ENCODE assay signal across 23 cellular contexts in genomic region chr14:75497701-75498100, GRCh38. TPM values are rescaled to one million over a fixed set of nuclear protein-coding genes. Genes with fewer than 3 reads are reported as not detected.
DNase-seq lines count a peak whose midpoint lies in the region; ATAC-seq and FAIRE-seq lines count a peak whose summit lies in the region.
"Had no signal": no experiment of that assay in that cellular context is flagged by ENCODE, and none has a peak within 500 bp of the region (broad histone marks: within the 10 kb centered on the region; RNA-seq: fewer than 3 reads in every experiment).

No MANE protein-coding gene starts in this region.

- H3K9me3 Mint-ChIP-seq in activated CD4-positive, alpha-beta T cell treated with anti-CD3 and anti-CD28 coated beads for 36 hours (ENCODE audit: low read depth) = peaks cover 3% of the 10 kb centered on the region
- H3K9me3 Mint-ChIP-seq in activated T-helper 1 cell treated with anti-CD3 and anti-CD28 coated beads, Interleukin-12 subunit alpha, Interleukin-12 subunit beta, Interleukin-2, Interleukin-4 antibody, amounts not matched to agents 30 ng/mL and 10 ng/mL and 1 ng/mL, durations not matched to agents 14 hours and 24 hours and 36 hours = no peaks in the 10 kb centered on the region

- no peak for DNase-seq in activated CD4-positive, alpha-beta T cell treated with anti-CD3 and anti-CD28 coated beads for 36 hours
- DNase-seq in activated CD4-positive, alpha-beta T cell treated with anti-CD3 and anti-CD28 coated beads for 4 hours = no peak
- no peak for DNase-seq in activated T-helper 1 cell treated with anti-CD3 and anti-CD28 coated beads, Interleukin-12 subunit alpha, Interleukin-12 subunit beta, Interleukin-2, Interleukin-4 antibody, amounts not matched to agents 30 ng/mL and 10 ng/mL and 1 ng/mL, durations not matched to agents 14 hours and 24 hours and 36 hours (ENCODE audit: low spot score)
- peak; percentile 58 for DNase-seq in stimulated activated CD8-positive, alpha-beta memory T cell treated with anti-CD3 and anti-CD28 coated beads, Interleukin-4, amount 100 ng/mL, for 48 hours
- DNase-seq in HTR-8/SVneo (ENCODE audit: insufficient read length, low spot score) (no peak), NCI-H524 (lab: John Stamatoyannopoulos, UW) (no peak), HuH-7 (ENCODE audit: low spot score) (no peak)
- DNase-seq: activated CD4-positive, alpha-beta T cell treated with anti-CD3 and anti-CD28 coated beads, Interleukin-2, amount 50 U/mL, for 4 hours; brain microvascular endothelial cell; Calu3; MG63; NCI-H1417 treated with DMSO at 0.1 percent for 48 hours; NCI-H446; PC-3; SHP77; small intestine; SW 1271; trophoblast cell had no signal

- peak; percentile 10 for ATAC-seq in activated CD4-positive, alpha-beta T cell treated with anti-CD3 and anti-CD28 coated beads for 36 hours
- peak; percentile 7 for ATAC-seq in GM18502 (IDR thresholded peaks at IDR 0.05; ENCODE audit: poor library complexity, unreplicated experiment)
- ATAC-seq: PC-3 had no signal

- H3K4me3 Mint-ChIP-seq in activated CD4-positive, alpha-beta T cell treated with anti-CD3 and anti-CD28 coated beads for 36 hours = peak overlapping the region; percentile 48
- peak overlapping the region; percentile 66 for H3K4me3 Mint-ChIP-seq in activated T-helper 1 cell treated with anti-CD3 and anti-CD28 coated beads, Interleukin-12 subunit alpha, Interleukin-12 subunit beta, Interleukin-2, Interleukin-4 antibody, amounts not matched to agents 30 ng/mL and 10 ng/mL and 1 ng/mL, durations not matched to agents 14 hours and 24 hours and 36 hours

- peaks cover 55% of the 10 kb centered on the region for H3K4me1 Mint-ChIP-seq in activated CD4-positive, alpha-beta T cell treated with anti-CD3 and anti-CD28 coated beads for 36 hours
- H3K4me1 Mint-ChIP-seq in activated T-helper 1 cell treated with anti-CD3 and anti-CD28 coated beads, Interleukin-12 subunit alpha, Interleukin-12 subunit beta, Interleukin-2, Interleukin-4 antibody, amounts not matched to agents 30 ng/mL and 10 ng/mL and 1 ng/mL, durations not matched to agents 14 hours and 24 hours and 36 hours (ENCODE audit: low read depth) = peaks cover 56% of the 10 kb centered on the region

- intact Hi-C loops in activated CD4-positive, alpha-beta T cell treated with anti-CD3 and anti-CD28 coated beads for 36 hours (cut with DNase I, micrococcal nuclease) = loop anchor here in 1 of 2 experiments (2.0 kb wide), 1 partner anchor 13 kb away; no protein-coding TSS in a partner anchor
- intact Hi-C loops in activated T-helper 1 cell treated with anti-CD3 and anti-CD28 coated beads, Interleukin-12 subunit alpha, Interleukin-12 subunit beta, Interleukin-2, Interleukin-4 antibody, amounts not matched to agents 30 ng/mL and 10 ng/mL and 1 ng/mL, durations not matched to agents 14 hours and 24 hours and 36 hours (cut with micrococcal nuclease) = loop anchor here (1.0 kb wide), 4 partner anchors 12 to 64 kb away; partner anchors contain the start of gene BATF

- FAIRE-seq in HTR-8/SVneo (lab: Jason Lieb, UNC) = no peak
- FAIRE-seq: colon, small intestine had no signal

- POLR2A ChIA-PET in activated CD4-positive, alpha-beta T cell treated with anti-CD3 and anti-CD28 coated beads for 36 hours (lab: Charles Lee) = interaction anchor here (1.1 to 1.9 kb wide), 2 partner anchors 24 to 64 kb away, joined by 4 to 7 read pairs; partner anchors contain the start of gene BATF

- peak overlapping the region; percentile 82 for H3K27ac Mint-ChIP-seq in activated CD4-positive, alpha-beta T cell treated with anti-CD3 and anti-CD28 coated beads for 36 hours
- peak overlapping the region; percentile 89 for H3K27ac Mint-ChIP-seq in activated T-helper 1 cell treated with anti-CD3 and anti-CD28 coated beads, Interleukin-12 subunit alpha, Interleukin-12 subunit beta, Interleukin-2, Interleukin-4 antibody, amounts not matched to agents 30 ng/mL and 10 ng/mL and 1 ng/mL, durations not matched to agents 14 hours and 24 hours and 36 hours

- no peaks in the 10 kb centered on the region for H3K36me3 Mint-ChIP-seq in activated CD4-positive, alpha-beta T cell treated with anti-CD3 and anti-CD28 coated beads for 36 hours (ENCODE audit: low read depth)
- peaks cover 3% of the 10 kb centered on the region for H3K36me3 Mint-ChIP-seq in activated T-helper 1 cell treated with anti-CD3 and anti-CD28 coated beads, Interleukin-12 subunit alpha, Interleukin-12 subunit beta, Interleukin-2, Interleukin-4 antibody, amounts not matched to agents 30 ng/mL and 10 ng/mL and 1 ng/mL, durations not matched to agents 14 hours and 24 hours and 36 hours (ENCODE audit: low read depth)

- CTCF ChIA-PET in activated CD4-positive, alpha-beta T cell treated with anti-CD3 and anti-CD28 coated beads for 36 hours (lab: Charles Lee) = interaction anchor here (1.2 to 4.9 kb wide), 3 partner anchors 8 to 63 kb away, joined by 5 to 31 read pairs (median 8); no protein-coding TSS in a partner anchor

- H3K27me3 Mint-ChIP-seq in activated CD4-positive, alpha-beta T cell treated with anti-CD3 and anti-CD28 coated beads for 36 hours = no peaks in the 10 kb centered on the region
- no peaks in the 10 kb centered on the region for H3K27me3 Mint-ChIP-seq in activated T-helper 1 cell treated with anti-CD3 and anti-CD28 coated beads, Interleukin-12 subunit alpha, Interleukin-12 subunit beta, Interleukin-2, Interleukin-4 antibody, amounts not matched to agents 30 ng/mL and 10 ng/mL and 1 ng/mL, durations not matched to agents 14 hours and 24 hours and 36 hours (ENCODE audit: insufficient read depth)

RNA-seq across cellular contexts. Expression of gene BATF, which starts 24.6 kb away (rescaled TPM):
- total RNA-seq in activated CD4-positive, alpha-beta T cell treated with anti-CD3 and anti-CD28 coated beads for 36 hours = 100 to 1,000 TPM; 165 to 187 TPM
- total RNA-seq in activated T-helper 1 cell treated with anti-CD3 and anti-CD28 coated beads, Interleukin-12 subunit alpha, Interleukin-12 subunit beta, Interleukin-2, Interleukin-4 antibody, amounts not matched to agents 30 ng/mL and 10 ng/mL and 1 ng/mL, durations not matched to agents 14 hours and 24 hours and 36 hours = 213 and 214 TPM in 2 replicates
- total RNA-seq: A172, H4, kidney epithelial cell, PC-3 had no signal
